Comparison of ENCODE assay signal across 1 cellular context in the genomic region with DNA sequence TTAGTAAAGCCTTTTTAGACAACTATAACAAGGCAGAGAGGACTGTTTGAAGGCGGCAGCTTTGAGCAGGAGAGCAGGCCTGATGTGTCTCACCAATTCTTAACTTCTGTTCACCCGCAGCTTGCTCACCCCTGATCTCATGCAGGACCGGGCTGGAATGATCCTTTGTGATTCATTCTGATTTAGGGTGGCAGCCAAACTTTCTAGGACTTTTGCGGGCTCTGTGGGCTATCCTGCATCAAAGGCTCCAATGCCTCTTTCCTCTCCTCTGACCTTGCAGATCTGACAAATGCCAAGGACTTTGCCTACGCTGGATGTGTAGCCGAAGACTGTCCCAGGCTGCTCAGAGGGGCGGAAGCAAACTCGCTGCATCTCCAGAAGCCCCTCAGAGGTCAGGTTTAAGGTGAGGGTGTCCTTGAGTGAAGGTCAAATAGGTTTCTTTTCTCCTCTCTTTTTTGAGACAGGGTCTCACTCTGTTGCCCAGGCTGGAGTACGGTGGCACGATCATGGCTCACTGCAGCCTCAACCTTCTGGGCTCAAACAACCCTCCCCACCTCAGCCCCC.
TF ChIP-seq lines count a peak whose summit lies in the region.

No MANE protein-coding gene starts in this region.

TF ChIP-seq in IMR-90, 13 proteins besides CTCF, POLR2A, EP300 and RAD21:
- TF ChIP-seq MAZ (IDR thresholded peaks at IDR 0.05; ENCODE audit: borderline replicate concordance, low read depth, low read length) = no peak
- 0 out of 2 replicates have a peak, but pooled peaks have one; percentile 4 for TF ChIP-seq BHLHE40 (IDR thresholded peaks at IDR 0.05; ENCODE audit: low read depth, low read length)
- no peak for TF ChIP-seq RCOR1 (IDR thresholded peaks at IDR 0.05; ENCODE audit: insufficient replicate concordance, low read length)
TF ChIP-seq in IMR-90: peak in this region for 1.
